In the genomic region with DNA sequence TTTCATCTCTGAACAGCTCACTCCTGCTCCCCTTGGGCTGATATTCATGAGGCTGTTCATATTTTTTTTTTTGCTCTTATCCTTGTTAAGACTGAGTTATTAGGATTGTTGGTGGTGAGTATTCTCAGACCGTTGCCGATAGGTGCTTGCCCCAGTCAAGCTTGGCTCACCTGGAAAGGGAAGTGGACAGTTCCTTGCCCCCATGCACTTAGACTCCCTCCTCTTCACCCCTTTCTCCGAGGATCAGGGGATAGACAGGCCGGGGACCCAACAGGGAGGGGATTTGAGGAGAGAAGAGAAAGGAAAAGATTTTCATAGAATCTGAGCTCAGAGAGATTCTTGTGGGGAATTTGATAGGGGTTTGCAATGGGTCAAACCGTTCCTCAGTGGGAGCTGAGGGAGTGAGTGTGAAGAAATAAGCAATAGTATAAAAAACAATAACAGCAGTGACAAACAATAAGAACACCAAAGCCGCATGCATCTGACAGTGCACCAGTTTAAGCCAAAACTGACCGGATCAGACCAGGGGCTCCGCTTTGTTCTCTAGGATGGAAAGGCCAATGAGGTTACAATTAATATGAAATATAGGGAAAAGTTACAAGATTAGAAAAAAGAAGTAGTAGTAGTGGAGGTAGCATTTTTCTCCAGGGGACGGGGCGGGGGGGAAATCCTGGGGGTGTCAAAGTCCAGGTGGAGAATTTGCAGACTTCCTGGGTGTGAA, we compare ENCODE assay signal across 23 cellular contexts. TPM values are rescaled to one million over a fixed set of nuclear protein-coding genes. Genes with fewer than 3 reads are reported as not detected.
"Had no signal": no experiment of that assay in that cellular context is flagged by ENCODE, and none has a peak within 500 bp of the region (broad histone marks: within the 10 kb centered on the region; RNA-seq: fewer than 3 reads in every experiment).

No MANE protein-coding gene starts in this region.

- H3K4me3 Mint-ChIP-seq: activated naive CD8-positive, alpha-beta T cell treated with anti-CD3 and anti-CD28 coated beads for 36 hours; memory B cell; stimulated activated naive CD8-positive, alpha-beta T cell treated with anti-CD3 and anti-CD28 coated beads, Interleukin-15, amount 100 ng/mL, for 72 hours had no signal

- H3K4me3 ChIP-seq: body of pancreas, prostate gland, right lobe of liver had no signal

- H3K4me1 ChIP-seq: right lobe of liver had no signal

- DNase-seq: activated CD4-positive, CD25-positive, alpha-beta regulatory T cell; activated effector memory CD4-positive, alpha-beta T cell treated with Interleukin-2 at 50 U/mL for 16 hours; activated naive CD8-positive, alpha-beta T cell treated with anti-CD3 and anti-CD28 coated beads for 36 hours; amygdala; body of pancreas; central memory CD4-positive, alpha-beta T cell; cortex of kidney; effector CD8-positive, alpha-beta T cell; foreskin melanocyte; kidney glomerular epithelial cell; left ventricle myocardium superior; occipital lobe; right lobe of liver; stimulated activated naive CD8-positive, alpha-beta T cell treated with anti-CD3 and anti-CD28 coated beads, Interleukin-15, amount 100 ng/mL, for 72 hours had no signal

- H3K9me3 ChIP-seq: body of pancreas, prostate gland, right lobe of liver had no signal

- H3K36me3 ChIP-seq: prostate gland, right lobe of liver had no signal

- H3K27ac Mint-ChIP-seq: activated naive CD8-positive, alpha-beta T cell treated with anti-CD3 and anti-CD28 coated beads for 36 hours; memory B cell; naive thymus-derived CD8-positive, alpha-beta T cell; stimulated activated naive CD8-positive, alpha-beta T cell treated with anti-CD3 and anti-CD28 coated beads, Interleukin-15, amount 100 ng/mL, for 72 hours had no signal

- H3K9me3 Mint-ChIP-seq: activated naive CD8-positive, alpha-beta T cell treated with anti-CD3 and anti-CD28 coated beads for 36 hours; memory B cell; naive thymus-derived CD8-positive, alpha-beta T cell; stimulated activated naive CD8-positive, alpha-beta T cell treated with anti-CD3 and anti-CD28 coated beads, Interleukin-15, amount 100 ng/mL, for 72 hours had no signal

- H3K36me3 Mint-ChIP-seq: activated naive CD8-positive, alpha-beta T cell treated with anti-CD3 and anti-CD28 coated beads for 36 hours had no signal

- ATAC-seq: body of pancreas; left ventricle myocardium superior; naive thymus-derived CD8-positive, alpha-beta T cell; right lobe of liver; stimulated activated naive CD8-positive, alpha-beta T cell treated with anti-CD3 and anti-CD28 coated beads, Interleukin-15, amount 100 ng/mL, for 72 hours had no signal

- H3K27ac ChIP-seq: body of pancreas, epithelial cell of prostate, prostate gland, right lobe of liver had no signal

RNA-seq across cellular contexts. Expression of a gene that starts 8.8 kb away (rescaled TPM):
- total RNA-seq: activated naive CD8-positive, alpha-beta T cell treated with anti-CD3 and anti-CD28 coated beads for 36 hours; body of pancreas; fibroblast of lung; left ventricle myocardium superior; mucosa of gallbladder; naive thymus-derived CD8-positive, alpha-beta T cell; occipital lobe; right lobe of liver; T-helper 2 cell treated with Interferon-gamma antibody and Interleukin-4, amounts not matched to agents 100 ng/mL and 5 ng/mL, for 36 hours; temporal lobe; ureter had no signal
- polyA plus RNA-seq: fibroblast of lung; naive thymus-derived CD8-positive, alpha-beta T cell had no signal
